Comparison of ENCODE assay signal across 10 cellular contexts in the genomic region with DNA sequence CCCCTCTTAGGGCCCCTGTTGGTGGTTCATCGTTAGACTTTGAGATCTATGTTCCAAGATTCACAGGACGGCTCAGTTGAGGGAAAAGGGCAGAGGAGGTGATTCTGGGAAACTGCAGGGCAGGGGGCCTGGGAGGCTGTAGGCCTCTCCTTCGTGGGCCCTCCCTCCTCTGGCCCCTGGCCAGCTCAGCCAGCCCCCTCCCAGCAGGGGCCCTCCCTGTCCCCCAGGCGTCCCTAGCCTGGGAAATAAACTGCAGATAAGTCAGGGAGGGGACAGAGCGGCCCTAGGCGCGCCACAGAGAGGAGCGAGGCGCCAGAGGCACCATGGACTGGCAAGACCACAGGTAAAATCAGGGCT. TPM values are rescaled to one million over a fixed set of nuclear protein-coding genes. Genes with fewer than 3 reads are reported as not detected.
DNase-seq lines count a peak whose midpoint lies in the region; ATAC-seq, FAIRE-seq and TF ChIP-seq lines count a peak whose summit lies in the region.
"Had no signal": no experiment of that assay in that cellular context is flagged by ENCODE, and none has a peak within 500 bp of the region (broad histone marks: within the 10 kb centered on the region; RNA-seq: fewer than 3 reads in every experiment).

No MANE protein-coding gene starts in this region.

- no peak overlapping the region for H3K56ac ChIP-seq in H1 (replicated peaks; ENCODE audit: insufficient read length, low read depth, low read length)

- H4K8ac ChIP-seq in H1 (ENCODE audit: extremely low read depth, insufficient read depth, low read length) = peak overlapping the region; percentile 99

- TF ChIP-seq RAD21 in H1 (IDR thresholded peaks at IDR 0.05 in 1 of 2, conservative IDR thresholded peaks at IDR 0.05 in 1 of 2; ENCODE audit: low read depth in 2 of 2, low read length in 2 of 2) = no peak

- peak overlapping the region; percentile 91 for H4K91ac ChIP-seq in H1 (replicated peaks; ENCODE audit: insufficient read length, low read length)

- H3K23me2 ChIP-seq in H1 (ENCODE audit: low read depth, low read length) = peaks cover 8% of the 10 kb centered on the region

- H3K9me3 ChIP-seq in H1 (ENCODE audit: insufficient read depth in 2 of 2, low read depth in 1 of 2, low read length in 1 of 2) = peaks cover 10 to 13% of the 10 kb centered on the region in 2 experiments; a peak in 3 of 4 replicates
- no peaks in the 10 kb centered on the region for H3K9me3 ChIP-seq in mucosa of stomach (ENCODE audit: control insufficient read depth, low read length)
- H3K9me3 ChIP-seq in tibial nerve = peaks cover 0 to 8% (median 0%) of the 10 kb centered on the region in 4 donors

- H3K9ac ChIP-seq in H1 (replicated peaks in 1 of 4; ENCODE audit: extremely low read depth in 1 of 4, low read depth in 3 of 4, low read length in 3 of 4) (peak overlapping the region in 3 of 4 experiments; percentile 10 to 54 (median 44); a peak in 4 of 7 replicates), mucosa of stomach (ENCODE audit: low read length) (peak overlapping the region; percentile 44)

- H3K4me1 ChIP-seq in H1 (replicated peaks in 1 of 4; ENCODE audit: control insufficient read depth in 3 of 4, insufficient read depth in 4 of 4, low read length in 3 of 4) (peaks cover 6 to 36% (median 30%) of the 10 kb centered on the region in 4 experiments), mucosa of stomach (ENCODE audit: control insufficient read depth, insufficient read depth, low read length) (peaks cover 44% of the 10 kb centered on the region), tibial nerve (peaks cover 6 to 61% (median 39%) of the 10 kb centered on the region in 4 donors)

- no peak for TF ChIP-seq POLR2A in H1 (IDR thresholded peaks at IDR 0.05; ENCODE audit: control extremely low read depth in 1 of 2, low read depth in 2 of 2, low read length in 2 of 2)
- no peak for TF ChIP-seq POLR2A in tibial nerve (IDR thresholded peaks at IDR 0.05)

- DNase-seq in RWPE1 (ENCODE audit: low spot score) = no peak
- DNase-seq in H1 (ENCODE audit: low read depth in 1 of 2, low spot score in 2 of 2) = no peak
- no peak for DNase-seq in tibial nerve (ENCODE audit: low spot score in 2 of 2)
- no peak for DNase-seq in activated CD8-positive, alpha-beta memory T cell treated with anti-CD3 and anti-CD28 coated beads for 24 hours
- no peak for DNase-seq in activated T-cell treated with anti-CD3 and anti-CD28 coated beads, Interleukin-2, amount 50 U/mL, for 48 hours
- DNase-seq: natural killer cell, SHP77 treated with DMSO at 0.1 percent for 48 hours had no signal

- H4K5ac ChIP-seq in H1 (ENCODE audit: insufficient read length, low read depth, low read length) = peak overlapping the region; percentile 17

- peak overlapping the region; percentile 65; the same call in 1 of the 2 replicates for H2AK5ac ChIP-seq in H1 (ENCODE audit: low read depth, low read length)

- H3K27ac ChIP-seq in RWPE1 = peak overlapping the region; percentile 94
- peak overlapping the region; percentile 68 for H3K27ac ChIP-seq in H1 (ENCODE audit: low read depth, low read length)
- peak overlapping the region; percentile 91 to 98 (median 96) for H3K27ac ChIP-seq in tibial nerve
- H3K27ac ChIP-seq: HL-60 had no signal

- H3K4me3 Mint-ChIP-seq in stimulated activated memory B cell treated with anti-CD40 and anti-IgM and Interleukin-4, amounts not matched to agents 10 μg/mL and 1 μg/mL and 100 μg/mL, for 72 hours = no peak overlapping the region
- H3K4me3 Mint-ChIP-seq: natural killer cell had no signal

- no peak overlapping the region for H2BK20ac ChIP-seq in H1 (ENCODE audit: low read length)

- peaks cover 11% of the 10 kb centered on the region for H3K27me3 Mint-ChIP-seq in stimulated activated memory B cell treated with anti-CD40 and anti-IgM and Interleukin-4, amounts not matched to agents 10 μg/mL and 1 μg/mL and 100 μg/mL, for 72 hours

- H3K36me3 ChIP-seq in H1 (ENCODE audit: control insufficient read depth in 2 of 4, insufficient read depth in 4 of 4, low read length in 3 of 4) (peaks cover 6 to 35% (median 20%) of the 10 kb centered on the region in 4 experiments; a peak in 6 of 8 replicates), mucosa of stomach (ENCODE audit: control insufficient read depth, insufficient read depth, low read length) (no peaks in the 10 kb centered on the region), tibial nerve (peaks cover 0 to 48% (median 3%) of the 10 kb centered on the region in 3 donors)

- H3K79me1 ChIP-seq in H1 (ENCODE audit: low read depth, low read length) = no peaks in the 10 kb centered on the region

- peak overlapping the region; percentile 78; the same call in 1 of the 2 replicates for H2BK5ac ChIP-seq in H1 (ENCODE audit: low read depth, low read length)

- H3K4me3 ChIP-seq in H1 (ENCODE audit: extremely low read depth in 1 of 4, insufficient read depth in 2 of 4, low read depth in 3 of 4, low read length in 4 of 4) (peak overlapping the region in 3 of 4 experiments; percentile 14 to 49 (median 29); a peak in 4 of 8 replicates), mucosa of stomach (ENCODE audit: low read length) (no peak overlapping the region), tibial nerve (peak overlapping the region in 1 of 4 donors; percentile 3)

- no peak for TF ChIP-seq EP300 in H1 (IDR thresholded peaks at IDR 0.05; ENCODE audit: borderline replicate concordance in 1 of 2, low read depth in 2 of 2, low read length in 2 of 2)
- no peak for TF ChIP-seq EP300 in tibial nerve (IDR thresholded peaks at IDR 0.05)

- no peak overlapping the region for H2AFZ ChIP-seq in H1 (ENCODE audit: low read length)

- H3K79me2 ChIP-seq in H1 (ENCODE audit: control insufficient read depth in 1 of 2, insufficient read depth in 2 of 2, low read length in 2 of 2) = 0 out of 4 replicates have a peak, but pooled peaks cover 0 to 2% of the 10 kb centered on the region in 2 experiments

- H3K4ac ChIP-seq in H1 (replicated peaks; ENCODE audit: insufficient read length, low read depth, low read length) = peak overlapping the region; percentile 99

- H3K4me2 ChIP-seq in H1 (ENCODE audit: insufficient read depth in 1 of 2, low read depth in 2 of 2, low read length in 2 of 2) = peak overlapping the region; percentile 51 to 62

- peak overlapping the region; percentile 88; the same call in 1 of the 2 replicates for H2BK15ac ChIP-seq in H1 (ENCODE audit: low read length)

- CTCF ChIA-PET in RWPE1 (lab: Yijun Ruan, JAX) (interaction anchor here (0.9 kb wide), 1 partner anchor 23 kb away, joined by 5 read pairs; no protein-coding TSS in a partner anchor), H1 (lab: Charles Lee; ENCODE audit: partially characterized antibody) (interaction anchor here (0.8 to 15.4 kb wide), 5 partner anchors 14 to 1807 kb away, joined by 3 to 145 read pairs (median 3); no protein-coding TSS in a partner anchor)

- peaks cover 27% of the 10 kb centered on the region for H3K9me3 Mint-ChIP-seq in stimulated activated memory B cell treated with anti-CD40 and anti-IgM and Interleukin-4, amounts not matched to agents 10 μg/mL and 1 μg/mL and 100 μg/mL, for 72 hours

- POLR2A ChIA-PET in RWPE1 (lab: Yijun Ruan, JAX; ENCODE audit: low non-redundant PET) (no interaction called here), H1 (lab: Charles Lee; ENCODE audit: partially characterized antibody) (interaction anchor here (1.1 to 1.5 kb wide), 3 partner anchors 23 to 44 kb away, joined by 3 to 5 read pairs (median 4); a partner anchor contains a TSS)

- H4K20me1 ChIP-seq in H1 (replicated peaks in 1 of 2; ENCODE audit: control insufficient read depth in 1 of 2, insufficient read depth in 2 of 2, low read length in 2 of 2) = peaks cover 0 to 1% of the 10 kb centered on the region in 2 experiments

- no peak for TF ChIP-seq CTCF in RWPE1 (conservative IDR thresholded peaks at IDR 0.05; ENCODE audit: low read depth)
- TF ChIP-seq CTCF in H1 (IDR thresholded peaks at IDR 0.05; ENCODE audit: control extremely low read depth in 1 of 3, insufficient read depth in 1 of 3, low read depth in 1 of 3, low read length in 3 of 3) = no peak
- TF ChIP-seq CTCF in tibial nerve (IDR thresholded peaks at IDR 0.05) = no peak

- FAIRE-seq in H1 (lab: Jason Lieb, UNC) = no peak

- no peaks in the 10 kb centered on the region for H3K36me3 Mint-ChIP-seq in stimulated activated memory B cell treated with anti-CD40 and anti-IgM and Interleukin-4, amounts not matched to agents 10 μg/mL and 1 μg/mL and 100 μg/mL, for 72 hours
- H3K36me3 Mint-ChIP-seq: natural killer cell had no signal

- no peaks in the 10 kb centered on the region for H3K27me3 ChIP-seq in H1 (replicated peaks in 1 of 4; ENCODE audit: control insufficient read depth in 3 of 4, extremely low read depth in 1 of 4, insufficient read depth in 3 of 4, low read length in 3 of 4)
- no peaks in the 10 kb centered on the region for H3K27me3 ChIP-seq in mucosa of stomach (ENCODE audit: control insufficient read depth, insufficient read depth, low read length)
- no peaks in the 10 kb centered on the region for H3K27me3 ChIP-seq in tibial nerve

- 49% methylated on average over 8 of the region's 9 CpGs; no CpG with 5 or more reads in 1 of the 2 experiments for WGBS in H1 (ENCODE audit: extremely low coverage in 1 of 2, insufficient coverage in 1 of 2, insufficient read length in 1 of 2, insufficient replicate concordance in 2 of 2, low coverage in 1 of 2, low lambda C conversion rate in 2 of 2, missing lambda C conversion rate in 1 of 2), 2 experiments
- 72 to 74% methylated on average over 9 of the region's 9 CpGs for WGBS in tibial nerve, 2 donors

- ATAC-seq in stimulated activated memory B cell treated with anti-CD40 and anti-IgM and Interleukin-4, amounts not matched to agents 10 μg/mL and 1 μg/mL and 100 μg/mL, for 72 hours = no peak
- ATAC-seq: natural killer cell had no signal

- no peak overlapping the region for H3K14ac ChIP-seq in H1 (ENCODE audit: insufficient read length)

- peak overlapping the region; percentile 84 for H2BK12ac ChIP-seq in H1 (ENCODE audit: low read depth, low read length)

- H2BK120ac ChIP-seq in H1 (replicated peaks; ENCODE audit: low read depth, low read length) = peak overlapping the region; percentile 31

- no peak overlapping the region for H3K27ac Mint-ChIP-seq in stimulated activated memory B cell treated with anti-CD40 and anti-IgM and Interleukin-4, amounts not matched to agents 10 μg/mL and 1 μg/mL and 100 μg/mL, for 72 hours
- H3K27ac Mint-ChIP-seq: natural killer cell had no signal

- H3K23ac ChIP-seq in H1 (ENCODE audit: insufficient read length) = no peak overlapping the region

- H3K4me1 Mint-ChIP-seq in stimulated activated memory B cell treated with anti-CD40 and anti-IgM and Interleukin-4, amounts not matched to agents 10 μg/mL and 1 μg/mL and 100 μg/mL, for 72 hours = no peaks in the 10 kb centered on the region

- peak overlapping the region; percentile 78 for H3K18ac ChIP-seq in H1 (ENCODE audit: extremely low read depth, low read length)

RNA-seq across cellular contexts. Expression of a gene that starts 6.5 kb away (rescaled TPM):
- total RNA-seq in H1 (2021; fragmentation: NEBNext Ultra II Directional; extraction: Animal tissue kit (Norgen Biotek cat#: 25700)) = 38.6 and 46.5 TPM in 2 replicates
- 38.8 and 65.9 TPM in 2 replicates for polyA plus RNA-seq in H1 (2011; rRNA removed)
- polyA plus RNA-seq in H1 (2011; cell fraction: cytosol; rRNA removed) = 34.6 TPM
- 80.2 TPM for polyA plus RNA-seq in H1 (2011; cell fraction: nucleus; rRNA removed)
- polyA plus RNA-seq in H1 (2012, experiment 1 of 2) = 27.1 to 37.2 TPM (median 36.6 TPM) in 4 replicates
- 20.9 TPM for polyA plus RNA-seq in H1 (2012, experiment 2 of 2)
- 20.5 TPM for polyA plus RNA-seq in H1 (2013, experiment 1 of 2)
- 19.6 TPM for polyA plus RNA-seq in H1 (2013, experiment 2 of 2)
- 33.3 and 37.0 TPM in 2 replicates for polyA minus RNA-seq in H1 (2011; rRNA and poly(A)+ RNA removed)
- 39.9 TPM for polyA minus RNA-seq in H1 (2011; cell fraction: cytosol; rRNA and poly(A)+ RNA removed)
- polyA minus RNA-seq in H1 (2011; cell fraction: nucleus; rRNA and poly(A)+ RNA removed) = 68.2 TPM
- 100 to 1,000 TPM; 166 to 235 (median 209) TPM for total RNA-seq in tibial nerve
- total RNA-seq: natural killer cell had no signal

RNA-seq across cellular contexts. Expression of a gene that starts 43.6 kb away (rescaled TPM):
- total RNA-seq in H1 (2021; fragmentation: NEBNext Ultra II Directional; extraction: Animal tissue kit (Norgen Biotek cat#: 25700)) = 105 and 112 TPM in 2 replicates
- polyA plus RNA-seq in H1 (2011; rRNA removed) = 156 and 199 TPM in 2 replicates
- polyA plus RNA-seq in H1 (2011; cell fraction: cytosol; rRNA removed) = 191 TPM
- polyA plus RNA-seq in H1 (2011; cell fraction: nucleus; rRNA removed) = 304 TPM
- polyA plus RNA-seq in H1 (2012, experiment 1 of 2) = 103 to 125 TPM (median 114 TPM) in 4 replicates
- polyA plus RNA-seq in H1 (2012, experiment 2 of 2) = 82.0 TPM
- polyA plus RNA-seq in H1 (2013, experiment 1 of 2) = 75.4 TPM
- 69.8 TPM for polyA plus RNA-seq in H1 (2013, experiment 2 of 2)
- 133 and 161 TPM in 2 replicates for polyA minus RNA-seq in H1 (2011; rRNA and poly(A)+ RNA removed)
- 78.8 TPM for polyA minus RNA-seq in H1 (2011; cell fraction: cytosol; rRNA and poly(A)+ RNA removed)
- 104 TPM for polyA minus RNA-seq in H1 (2011; cell fraction: nucleus; rRNA and poly(A)+ RNA removed)
- total RNA-seq in tibial nerve = 100 to 1,000 TPM in 1 of 4 donors, 10 to 100 TPM in 3; 70.5 to 132 (median 88.8) TPM
